ENCODE assay signal across 24 cellular contexts in genomic region chr9:87650611-87651295, GRCh38.
A peak's percentile ranks its signal among the peaks of the same experiment; 100 is the strongest.
DNase-seq lines count a peak whose midpoint lies in the region; ATAC-seq and TF ChIP-seq lines count a peak whose summit lies in the region.
"Had no signal": no experiment of that assay in that cellular context is flagged by ENCODE, and none has a peak within 500 bp of the region (broad histone marks: within the 10 kb centered on the region; RNA-seq: fewer than 3 reads in every experiment).

No MANE protein-coding gene starts in this region.

- H3K4me1 ChIP-seq in Karpas-422 (ENCODE audit: low read length) (no peaks in the 10 kb centered on the region), prostate gland (replicated peaks) (no peaks in the 10 kb centered on the region), right atrium auricular region (no peaks in the 10 kb centered on the region)
- H3K4me1 ChIP-seq: A549 had no signal

- H3K27me3 ChIP-seq in Karpas-422 (ENCODE audit: low read length) = no peaks in the 10 kb centered on the region
- H3K27me3 ChIP-seq in prostate gland (replicated peaks; ENCODE audit: insufficient read depth) = no peaks in the 10 kb centered on the region
- no peaks in the 10 kb centered on the region for H3K27me3 ChIP-seq in right atrium auricular region
- H3K27me3 ChIP-seq: SJSA1 had no signal

- no peaks in the 10 kb centered on the region for H4K20me1 ChIP-seq in Karpas-422 (ENCODE audit: insufficient read depth, low read depth, low read length)

- intact Hi-C loops in prostate gland (cut with DNase I) = no loop called here

- H2AFZ ChIP-seq in Karpas-422 (ENCODE audit: low read length) = no peak overlapping the region
- H2AFZ ChIP-seq: PC-9 had no signal

- no peak overlapping the region for H3K9ac ChIP-seq in Karpas-422 (ENCODE audit: low read length)

- 56% methylated on average over 8 of the region's 8 CpGs for WGBS in prostate gland

- no peak for TF ChIP-seq POLR2A in prostate gland (IDR thresholded peaks at IDR 0.05)

- TF ChIP-seq CTCF in prostate gland (IDR thresholded peaks at IDR 0.05) (no peak), right atrium auricular region (IDR thresholded peaks at IDR 0.05) (no peak)

- no peak for ATAC-seq in HG03457 (IDR thresholded peaks at IDR 0.05; ENCODE audit: unreplicated experiment)
- no peak for ATAC-seq in HG03045 (IDR thresholded peaks at IDR 0.05; ENCODE audit: unreplicated experiment)
- ATAC-seq: A549, Right ventricle myocardium inferior had no signal

- no peak overlapping the region for H3K27ac ChIP-seq in Karpas-422 (ENCODE audit: low read length)
- no peak overlapping the region for H3K27ac ChIP-seq in prostate gland
- H3K27ac ChIP-seq in right atrium auricular region = no peak overlapping the region
- H3K27ac ChIP-seq: A549, C4-2B, PC-9, SJSA1 had no signal

- no peaks in the 10 kb centered on the region for H3K79me2 ChIP-seq in Karpas-422 (ENCODE audit: low read length)

- no peaks in the 10 kb centered on the region for H3K9me3 ChIP-seq in Karpas-422 (ENCODE audit: low read length)
- no peaks in the 10 kb centered on the region for H3K9me3 ChIP-seq in prostate gland
- H3K9me3 ChIP-seq in right atrium auricular region = no peaks in the 10 kb centered on the region
- H3K9me3 ChIP-seq: A549, SJSA1 had no signal

- H3K36me3 ChIP-seq in Karpas-422 (ENCODE audit: insufficient read depth, low read length) (no peaks in the 10 kb centered on the region), prostate gland (no peaks in the 10 kb centered on the region), right atrium auricular region (no peaks in the 10 kb centered on the region)

- H3K4me3 ChIP-seq in Karpas-422 (ENCODE audit: low read length) (no peak overlapping the region), prostate gland (no peak overlapping the region), right atrium auricular region (no peak overlapping the region)
- H3K4me3 ChIP-seq: A549, PC-9, SJSA1 had no signal

- H3K9me2 ChIP-seq in Karpas-422 (replicated peaks; ENCODE audit: insufficient read depth, low read length) = no peaks in the 10 kb centered on the region

- H3K4me2 ChIP-seq in Karpas-422 (ENCODE audit: low read depth, low read length, poor library complexity, severe bottlenecking) = no peak overlapping the region
- H3K4me2 ChIP-seq: A549, PC-9 had no signal

- peak; percentile 21 for DNase-seq in AG20443 (ENCODE audit: low spot score)
- DNase-seq in Karpas-422 = peak; percentile 2
- peak; percentile 64 for DNase-seq in fibroblast of gingiva (ENCODE audit: low read depth)
- DNase-seq in prostate gland (ENCODE audit: low spot score) = peak; percentile 19
- no peak for DNase-seq in right atrium auricular region (ENCODE audit: low spot score)
- DNase-seq: Calu3; CD8-positive, alpha-beta memory T cell; DMS79 treated with DMSO at 0.1 percent for 48 hours; GF-D8; HCEC 1CT; KG1; MM.1S; NCI-H2029; NCI-H446 treated with DMSO at 0.1 percent for 48 hours; NCI-H526; NCI-H82; NK-92 treated with Interleukin-12 subunit alpha and Interleukin-12 subunit beta, amount 100 ng/mL, for 24 hours; PC-9 had no signal
